23 cellular contexts compared by ENCODE assay signal in genomic region chr7:23065974-23066373, GRCh38. TPM values are rescaled to one million over a fixed set of nuclear protein-coding genes. Genes with fewer than 3 reads are reported as not detected.
DNase-seq lines count a peak whose midpoint lies in the region; ATAC-seq and TF ChIP-seq lines count a peak whose summit lies in the region.
"Had no signal": no experiment of that assay in that cellular context is flagged by ENCODE, and none has a peak within 500 bp of the region (broad histone marks: within the 10 kb centered on the region; RNA-seq: fewer than 3 reads in every experiment).

No MANE protein-coding gene starts in this region.

- no peaks in the 10 kb centered on the region for H3K9me3 Mint-ChIP-seq in activated naive CD8-positive, alpha-beta T cell treated with anti-CD3 and anti-CD28 coated beads, Interleukin-2, amount 50 U/mL, for 24 hours
- H3K9me3 Mint-ChIP-seq in activated naive CD8-positive, alpha-beta T cell treated with anti-CD3 and anti-CD28 coated beads for 36 hours = no peaks in the 10 kb centered on the region
- H3K9me3 Mint-ChIP-seq: activated T-helper 1 cell treated with anti-CD3 and anti-CD28 coated beads, Interleukin-12 subunit alpha, Interleukin-12 subunit beta, Interleukin-2, Interleukin-4 antibody, amounts not matched to agents 30 ng/mL and 10 ng/mL and 1 ng/mL, durations not matched to agents 14 hours and 24 hours and 36 hours; CD8-positive, alpha-beta T cell; T-helper 2 cell treated with Interferon-gamma antibody and Interleukin-4, amounts not matched to agents 5 μg/mL and 100 μg/mL, for 36 hours had no signal

- H3K4me3 ChIP-seq in fibroblast of mammary gland (ENCODE audit: control insufficient read depth, low read depth, low read length) = no peak overlapping the region
- H3K4me3 ChIP-seq: heart right ventricle, psoas muscle, SJCRH30, testis had no signal

- no peak for DNase-seq in activated naive CD8-positive, alpha-beta T cell treated with anti-CD3 and anti-CD28 coated beads, Interleukin-2, amount 50 U/mL, for 24 hours
- no peak for DNase-seq in activated naive CD8-positive, alpha-beta T cell treated with anti-CD3 and anti-CD28 coated beads for 36 hours
- DNase-seq in M059J (ENCODE audit: low read depth) (peak; percentile 59), fibroblast of mammary gland (ENCODE audit: low read depth) (peak; percentile 62), NOMO-1 treated with DMSO at 0.1 percent for 48 hours (lab: John Stamatoyannopoulos, UW; ENCODE audit: unreplicated experiment) (no peak), DMS153 (lab: John Stamatoyannopoulos, UW) (no peak), NCI-H774 (lab: John Stamatoyannopoulos, UW) (no peak)
- DNase-seq: caudate nucleus; CD8-positive, alpha-beta T cell; heart right ventricle; Karpas-422; kidney; NCI-H1105 treated with DMSO at 0.1 percent for 48 hours; NCI-H526; OCI-M1; psoas muscle; SJCRH30; testis had no signal

- peak; percentile 40 for ATAC-seq in activated naive CD8-positive, alpha-beta T cell treated with anti-CD3 and anti-CD28 coated beads, Interleukin-2, amount 50 U/mL, for 24 hours
- ATAC-seq in GM18868 (IDR thresholded peaks at IDR 0.05; ENCODE audit: unreplicated experiment) = no peak
- ATAC-seq: CD8-positive, alpha-beta T cell; HCT116; psoas muscle had no signal

- H3K4me1 Mint-ChIP-seq in activated naive CD8-positive, alpha-beta T cell treated with anti-CD3 and anti-CD28 coated beads, Interleukin-2, amount 50 U/mL, for 24 hours = no peaks in the 10 kb centered on the region
- no peaks in the 10 kb centered on the region for H3K4me1 Mint-ChIP-seq in activated naive CD8-positive, alpha-beta T cell treated with anti-CD3 and anti-CD28 coated beads for 36 hours

- no peaks in the 10 kb centered on the region for H3K36me3 Mint-ChIP-seq in activated naive CD8-positive, alpha-beta T cell treated with anti-CD3 and anti-CD28 coated beads, Interleukin-2, amount 50 U/mL, for 24 hours (ENCODE audit: low read depth)
- H3K36me3 Mint-ChIP-seq in activated naive CD8-positive, alpha-beta T cell treated with anti-CD3 and anti-CD28 coated beads for 36 hours = no peaks in the 10 kb centered on the region
- H3K36me3 Mint-ChIP-seq: CD8-positive, alpha-beta T cell; mesothelial cell of epicardium had no signal

- H3K4me3 Mint-ChIP-seq in activated naive CD8-positive, alpha-beta T cell treated with anti-CD3 and anti-CD28 coated beads, Interleukin-2, amount 50 U/mL, for 24 hours = no peak overlapping the region
- H3K4me3 Mint-ChIP-seq in activated naive CD8-positive, alpha-beta T cell treated with anti-CD3 and anti-CD28 coated beads for 36 hours = no peak overlapping the region
- H3K4me3 Mint-ChIP-seq: activated T-helper 1 cell treated with anti-CD3 and anti-CD28 coated beads, Interleukin-12 subunit alpha, Interleukin-12 subunit beta, Interleukin-2, Interleukin-4 antibody, amounts not matched to agents 30 ng/mL and 10 ng/mL and 1 ng/mL, durations not matched to agents 14 hours and 24 hours and 36 hours; CD8-positive, alpha-beta T cell; mesothelial cell of epicardium; T-helper 2 cell treated with Interferon-gamma antibody and Interleukin-4, amounts not matched to agents 5 μg/mL and 100 μg/mL, for 36 hours had no signal

- H3K27me3 Mint-ChIP-seq in activated naive CD8-positive, alpha-beta T cell treated with anti-CD3 and anti-CD28 coated beads, Interleukin-2, amount 50 U/mL, for 24 hours = peaks cover 2% of the 10 kb centered on the region
- H3K27me3 Mint-ChIP-seq in activated naive CD8-positive, alpha-beta T cell treated with anti-CD3 and anti-CD28 coated beads for 36 hours = peaks cover 3% of the 10 kb centered on the region

- TF ChIP-seq CTCF in fibroblast of mammary gland (conservative IDR thresholded peaks at IDR 0.05; ENCODE audit: control insufficient read depth, insufficient read depth, low read depth, low read length) = no peak

- H3K27ac Mint-ChIP-seq in activated naive CD8-positive, alpha-beta T cell treated with anti-CD3 and anti-CD28 coated beads, Interleukin-2, amount 50 U/mL, for 24 hours = no peak overlapping the region
- no peak overlapping the region for H3K27ac Mint-ChIP-seq in activated naive CD8-positive, alpha-beta T cell treated with anti-CD3 and anti-CD28 coated beads for 36 hours
- H3K27ac Mint-ChIP-seq: activated T-helper 1 cell treated with anti-CD3 and anti-CD28 coated beads, Interleukin-12 subunit alpha, Interleukin-12 subunit beta, Interleukin-2, Interleukin-4 antibody, amounts not matched to agents 30 ng/mL and 10 ng/mL and 1 ng/mL, durations not matched to agents 14 hours and 24 hours and 36 hours; CD8-positive, alpha-beta T cell; mesothelial cell of epicardium; T-helper 2 cell treated with Interferon-gamma antibody and Interleukin-4, amounts not matched to agents 5 μg/mL and 100 μg/mL, for 36 hours had no signal

RNA-seq across cellular contexts. Expression of gene KLHL7, which starts 39.6 kb away (rescaled TPM):
- total RNA-seq in activated naive CD8-positive, alpha-beta T cell treated with anti-CD3 and anti-CD28 coated beads for 36 hours = 10 to 100 TPM; 16.6 to 19.1 TPM
- 36.5 and 56.9 TPM in 2 replicates for total RNA-seq in M059J (2014; rRNA removed; shearing (Covaris generic))

RNA-seq across cellular contexts. Expression of gene HYCC1, which starts 52.0 kb away (rescaled TPM):
- total RNA-seq in activated naive CD8-positive, alpha-beta T cell treated with anti-CD3 and anti-CD28 coated beads for 36 hours = 10 to 100 TPM; 24.8 to 27.9 TPM
- 76.4 and 136 TPM in 2 replicates for total RNA-seq in M059J (2014; rRNA removed; shearing (Covaris generic))

Comparison
In these comparisons a context has a peak if more than half of its experiments do, and no peak if none do; other contexts are left out.
1. DNase-seq: peak in M059J (single experiment) and fibroblast of mammary gland (single experiment); none in activated naive CD8-positive, alpha-beta T cell treated with anti-CD3 and anti-CD28 coated beads, Interleukin-2, amount 50 U/mL, for 24 hours (single experiment), activated naive CD8-positive, alpha-beta T cell treated with anti-CD3 and anti-CD28 coated beads for 36 hours (single experiment), NOMO-1 treated with DMSO at 0.1 percent for 48 hours (single experiment), DMS153 (single experiment) and NCI-H774 (single experiment).